8 cellular contexts compared by ENCODE assay signal in the genomic region with DNA sequence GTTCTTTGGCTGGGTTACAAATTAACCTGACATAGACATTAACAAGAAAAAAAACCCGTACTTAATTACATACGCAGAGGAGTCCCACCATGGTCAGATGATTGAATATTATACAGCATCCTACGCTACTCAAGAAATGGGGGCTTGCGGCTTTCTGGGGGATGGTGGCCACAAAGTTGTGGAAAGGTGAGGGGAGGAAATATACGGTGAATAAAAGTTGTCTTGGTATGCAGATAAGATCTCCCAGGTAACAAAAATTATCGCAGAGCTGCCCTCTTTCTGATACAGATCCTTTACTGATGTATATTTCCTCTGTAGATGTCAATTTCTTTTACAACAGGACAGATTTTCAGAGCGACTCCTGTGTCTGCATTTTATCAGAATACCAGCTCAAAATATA. TPM values are rescaled to one million over a fixed set of nuclear protein-coding genes. Genes with fewer than 3 reads are reported as not detected.
A peak's percentile ranks its signal among the peaks of the same experiment; 100 is the strongest.
DNase-seq lines count a peak whose midpoint lies in the region; ATAC-seq and TF ChIP-seq lines count a peak whose summit lies in the region.

No MANE protein-coding gene starts in this region.

- DNase-seq in GM06990 (ENCODE audit: extremely low read depth, insufficient read length) (no peak), RWPE2 (ENCODE audit: low spot score) (no peak), pons (ENCODE audit: low spot score) (peak; percentile 6), RPMI8226 (no peak), UCSD-AML1 (lab: John Stamatoyannopoulos, UW; ENCODE audit: unreplicated experiment) (no peak), G401 (ENCODE audit: low spot score) (no peak)
- DNase-seq in activated CD8-positive, alpha-beta memory T cell treated with anti-CD3 and anti-CD28 coated beads for 24 hours, result no peak

- no peaks in the 10 kb centered on the region for H3K9me3 ChIP-seq in RWPE2 (ENCODE audit: severe bottlenecking)
- H3K9me3 ChIP-seq in esophagus (ENCODE audit: control insufficient read depth in 2 of 2, insufficient read depth in 1 of 2, low read depth in 1 of 2, low read length in 1 of 2), result no peaks in the 10 kb centered on the region

- H3K4me1 ChIP-seq in RWPE2 (ENCODE audit: insufficient read depth, poor library complexity, severe bottlenecking) (peaks cover 30% of the 10 kb centered on the region), esophagus (ENCODE audit: control insufficient read depth in 2 of 2, insufficient read depth in 2 of 2, low read length in 1 of 2) (peaks cover 2 to 4% of the 10 kb centered on the region in 2 donors)

- H3K27me3 ChIP-seq in GM06990 (replicated peaks; ENCODE audit: control insufficient read depth, insufficient read depth, low read length) (no peaks in the 10 kb centered on the region), RWPE2 (ENCODE audit: insufficient read depth, poor library complexity, severe bottlenecking) (no peaks in the 10 kb centered on the region), esophagus (ENCODE audit: control insufficient read depth in 1 of 2, insufficient read depth in 2 of 2, low read length in 2 of 2) (no peaks in the 10 kb centered on the region)

- ATAC-seq in RWPE2 (ENCODE audit: low read depth), result no peak

- H3K36me3 ChIP-seq in GM06990 (ENCODE audit: control insufficient read depth, insufficient read depth, low read length), result peaks cover 2% of the 10 kb centered on the region
- H3K36me3 ChIP-seq in RWPE2 (ENCODE audit: low read depth), result peaks cover 62% of the 10 kb centered on the region
- H3K36me3 ChIP-seq in esophagus (ENCODE audit: control insufficient read depth in 2 of 2, insufficient read depth in 2 of 2, low read length in 1 of 2), result no peaks in the 10 kb centered on the region

- in situ Hi-C loops in G401 (cut with HindIII; ENCODE audit: low sequenced_read_pairs), result no loop called here

- H3K27ac ChIP-seq in RWPE2 (ENCODE audit: poor library complexity, severe bottlenecking), result peak overlapping the region; percentile 65
- peak overlapping the region in 1 of 2 donors; percentile 95 for H3K27ac ChIP-seq in esophagus (ENCODE audit: low read depth in 2 of 2, low read length in 1 of 2)

- WGBS in esophagus, 2 donors, result 3 to 4% methylated on average over 7 of the region's 7 CpGs

- H3K4me3 ChIP-seq in GM06990 (replicated peaks; ENCODE audit: low read depth, low read length) (peak overlapping the region; percentile 68), RWPE2 (ENCODE audit: severe bottlenecking) (peak overlapping the region; percentile 74), esophagus (ENCODE audit: low read depth in 1 of 2, low read length in 2 of 2) (peak overlapping the region; percentile 25 to 94)

- TF ChIP-seq CTCF in GM06990 (IDR thresholded peaks at IDR 0.05; ENCODE audit: insufficient read depth, low read length, poor library complexity, severe bottlenecking) (no peak), RWPE2 (IDR thresholded peaks at IDR 0.05; ENCODE audit: poor library complexity, severe bottlenecking) (no peak)

RNA-seq across cellular contexts. Expression of gene DCAF16, which starts 0.9 kb away (rescaled TPM):
- polyA plus RNA-seq in esophagus, result 1 to 10 TPM; 6.5 to 7.3 TPM
- total RNA-seq in G401 (2014; rRNA removed; shearing (Covaris generic)), result 33.5 and 37.7 TPM in 2 replicates

RNA-seq across cellular contexts. Expression of gene NCAPG, which starts 1.1 kb away (rescaled TPM):
- polyA plus RNA-seq in esophagus, result 1 to 10 TPM; 5.6 to 7.0 TPM
- total RNA-seq in G401 (2014; rRNA removed; shearing (Covaris generic)), result 28.3 and 74.7 TPM in 2 replicates

RNA-seq across cellular contexts. Expression of gene FAM184B, which starts 28.2 kb away (rescaled TPM):
- polyA plus RNA-seq in esophagus, result under 1 TPM; 0.07 to 0.14 TPM
- not detected in 2 replicates for total RNA-seq in G401 (2014; rRNA removed; shearing (Covaris generic))
